ENCODE assay signal across 17 cellular contexts in the genomic region with DNA sequence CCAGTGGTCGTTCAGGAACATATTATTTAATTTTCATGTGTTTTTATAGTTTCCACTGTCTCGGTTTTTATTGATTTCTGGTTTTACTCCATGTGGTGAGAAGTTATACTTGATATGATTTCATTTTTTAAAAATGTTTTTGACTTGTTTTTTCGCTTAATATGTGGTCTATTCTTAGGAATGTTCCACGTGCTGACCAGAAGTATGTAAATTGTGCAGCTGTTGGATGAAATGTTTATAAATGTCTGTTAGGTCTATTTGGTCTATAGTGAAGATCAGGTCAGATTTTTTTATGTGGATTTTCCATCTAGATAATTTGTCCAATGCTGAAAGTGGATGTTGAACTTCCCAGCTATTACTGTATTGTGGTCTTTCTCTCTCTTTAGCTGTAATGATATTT.
"Had no signal": no experiment of that assay in that cellular context is flagged by ENCODE, and none has a peak within 500 bp of the region (broad histone marks: within the 10 kb centered on the region; RNA-seq: fewer than 3 reads in every experiment).

No MANE protein-coding gene starts in this region.

- ATAC-seq: left cardiac atrium, lower lobe of right lung, psoas muscle, sciatic nerve had no signal

- H3K4me1 ChIP-seq: colonic mucosa, left ventricle myocardium inferior, lower lobe of right lung, psoas muscle had no signal

- FAIRE-seq: endothelial cell of umbilical vein, small intestine had no signal

- DNase-seq: colonic mucosa; dermis blood vessel endothelial cell; erythroblast; immature natural killer cell; kidney; left cardiac atrium; left ventricle myocardium inferior; lower lobe of right lung; naive B cell; psoas muscle; retina; small intestine; stimulated activated CD4-positive, alpha-beta T cell treated with anti-CD3 and anti-CD28 coated beads, Interleukin-12 subunit alpha, Interleukin-12 subunit beta, amount 100 ng/mL, for 4 hours; stimulated activated naive CD4-positive, alpha-beta T cell treated with Interleukin-2 at 50 U/mL for 16 hours; trophoblast cell had no signal

- H3K27ac ChIP-seq: colonic mucosa, left ventricle myocardium inferior, lower lobe of right lung, psoas muscle had no signal

- H3K27me3 ChIP-seq: colonic mucosa had no signal

- H3K9me3 ChIP-seq: colonic mucosa, psoas muscle had no signal

- H3K36me3 ChIP-seq: colonic mucosa, left ventricle myocardium inferior, lower lobe of right lung had no signal

- H3K4me3 ChIP-seq: colonic mucosa, left ventricle myocardium inferior, lower lobe of right lung, psoas muscle had no signal
